Comparison of ENCODE assay signal across 8 cellular contexts in the genomic region with DNA sequence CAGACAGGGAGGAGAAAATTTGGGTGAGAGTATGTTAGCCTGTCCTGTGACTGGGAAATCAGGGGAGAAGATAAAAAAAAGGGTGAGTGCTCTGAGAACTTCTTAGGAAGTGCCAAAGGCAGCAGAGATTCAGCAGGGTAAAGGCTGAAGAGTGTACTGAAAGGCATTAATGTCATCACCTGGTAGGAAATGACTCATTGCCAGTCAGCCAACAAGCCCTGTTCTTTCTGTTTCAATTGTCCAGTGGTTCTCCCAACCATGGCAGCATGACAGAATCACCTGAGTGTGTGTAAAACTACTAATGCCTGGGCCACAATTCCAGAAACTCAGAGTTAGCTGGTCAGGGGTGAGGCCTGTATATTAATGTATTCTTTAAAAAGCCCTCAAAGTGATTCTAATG.
DNase-seq lines count a peak whose midpoint lies in the region; ATAC-seq, FAIRE-seq and TF ChIP-seq lines count a peak whose summit lies in the region.

No MANE protein-coding gene starts in this region.

- ATAC-seq in GM19438 (IDR thresholded peaks at IDR 0.05; ENCODE audit: low read depth, unreplicated experiment) (peak; percentile 95), HG03442 (IDR thresholded peaks at IDR 0.05; ENCODE audit: unreplicated experiment) (peak; percentile 97)

- TF ChIP-seq CTCF in D721Med (IDR thresholded peaks at IDR 0.05; ENCODE audit: insufficient read depth, missing control alignments) (no peak), adrenal gland (IDR thresholded peaks at IDR 0.05) (no peak), endodermal cell (conservative IDR thresholded peaks at IDR 0.05) (no peak)

- H3K27ac Mint-ChIP-seq in dendritic cell treated with granulocyte-macrophage colony-stimulating factor and Interleukin-4, amounts not matched to agents 40 ng/mL and 50 ng/mL, for 4 days, result peak overlapping the region; percentile 27
- no peak overlapping the region for H3K27ac Mint-ChIP-seq in endodermal cell

- H3K27me3 ChIP-seq in adrenal gland, result no peaks in the 10 kb centered on the region
- no peaks in the 10 kb centered on the region for H3K27me3 ChIP-seq in endodermal cell (ENCODE audit: control insufficient read depth, insufficient read depth, low read length, poor library complexity, severe bottlenecking)

- H3K9ac ChIP-seq in endodermal cell (ENCODE audit: extremely low read depth, low read length, poor library complexity, severe bottlenecking), result no peak overlapping the region

- TF ChIP-seq POLR2A in adrenal gland (IDR thresholded peaks at IDR 0.05), result no peak

- FAIRE-seq in D721Med (lab: Jason Lieb, UNC), result peak; percentile 29

- H3K27me3 Mint-ChIP-seq in dendritic cell treated with granulocyte-macrophage colony-stimulating factor and Interleukin-4, amounts not matched to agents 40 ng/mL and 50 ng/mL, for 4 days, result no peaks in the 10 kb centered on the region
- H3K27me3 Mint-ChIP-seq in endodermal cell (ENCODE audit: insufficient read depth), result peaks cover 5% of the 10 kb centered on the region

- no peaks in the 10 kb centered on the region for H3K9me3 ChIP-seq in adrenal gland (replicated peaks in 1 of 3)
- peaks cover 7% of the 10 kb centered on the region for H3K9me3 ChIP-seq in endodermal cell (ENCODE audit: control insufficient read depth, low read length)

- H3K36me3 ChIP-seq in adrenal gland (replicated peaks in 1 of 2) (no peaks in the 10 kb centered on the region), endodermal cell (ENCODE audit: control insufficient read depth, insufficient read depth, low read length) (peaks cover 31% of the 10 kb centered on the region)

- H3K27ac ChIP-seq in adrenal gland (no peak overlapping the region), endodermal cell (ENCODE audit: low read depth, low read length) (no peak overlapping the region)

- no peaks in the 10 kb centered on the region for H3K9me3 Mint-ChIP-seq in dendritic cell treated with granulocyte-macrophage colony-stimulating factor and Interleukin-4, amounts not matched to agents 40 ng/mL and 50 ng/mL, for 4 days
- peaks cover 9% of the 10 kb centered on the region for H3K9me3 Mint-ChIP-seq in endodermal cell

- intact Hi-C loops in dendritic cell treated with granulocyte-macrophage colony-stimulating factor and Interleukin-4, amounts not matched to agents 40 ng/mL and 50 ng/mL, for 4 days (cut with micrococcal nuclease), result no loop called here
- intact Hi-C loops in adrenal gland (cut with DNase I), result no loop called here

- no peaks in the 10 kb centered on the region for H3K4me1 Mint-ChIP-seq in dendritic cell treated with granulocyte-macrophage colony-stimulating factor and Interleukin-4, amounts not matched to agents 40 ng/mL and 50 ng/mL, for 4 days (ENCODE audit: low read depth)
- peaks cover 17% of the 10 kb centered on the region for H3K4me1 Mint-ChIP-seq in endodermal cell

- H3K4me3 Mint-ChIP-seq in dendritic cell treated with granulocyte-macrophage colony-stimulating factor and Interleukin-4, amounts not matched to agents 40 ng/mL and 50 ng/mL, for 4 days, result no peak overlapping the region
- no peak overlapping the region for H3K4me3 Mint-ChIP-seq in endodermal cell

- H3K4me3 ChIP-seq in adrenal gland (no peak overlapping the region), endodermal cell (ENCODE audit: low read length) (no peak overlapping the region)

- H3K4me1 ChIP-seq in adrenal gland (replicated peaks in 1 of 2) (no peaks in the 10 kb centered on the region), endodermal cell (ENCODE audit: control insufficient read depth, insufficient read depth, low read length) (peaks cover 4% of the 10 kb centered on the region)

- H3K36me3 Mint-ChIP-seq in dendritic cell treated with granulocyte-macrophage colony-stimulating factor and Interleukin-4, amounts not matched to agents 40 ng/mL and 50 ng/mL, for 4 days (ENCODE audit: low read depth), result peaks cover under 1% of the 10 kb centered on the region
- H3K36me3 Mint-ChIP-seq in endodermal cell (ENCODE audit: low read depth), result peaks cover 32% of the 10 kb centered on the region

- no peak for DNase-seq in D721Med (ENCODE audit: insufficient read length, low spot score)
- no peak for DNase-seq in adrenal gland
- DNase-seq in NCI-H526 treated with DMSO at 0.1 percent for 48 hours (lab: John Stamatoyannopoulos, UW), result no peak
- no peak for DNase-seq in endodermal cell
- no peak for DNase-seq in NCI-H2107 (lab: John Stamatoyannopoulos, UW)
